Comparison of ENCODE assay signal across 25 cellular contexts in the genomic region with DNA sequence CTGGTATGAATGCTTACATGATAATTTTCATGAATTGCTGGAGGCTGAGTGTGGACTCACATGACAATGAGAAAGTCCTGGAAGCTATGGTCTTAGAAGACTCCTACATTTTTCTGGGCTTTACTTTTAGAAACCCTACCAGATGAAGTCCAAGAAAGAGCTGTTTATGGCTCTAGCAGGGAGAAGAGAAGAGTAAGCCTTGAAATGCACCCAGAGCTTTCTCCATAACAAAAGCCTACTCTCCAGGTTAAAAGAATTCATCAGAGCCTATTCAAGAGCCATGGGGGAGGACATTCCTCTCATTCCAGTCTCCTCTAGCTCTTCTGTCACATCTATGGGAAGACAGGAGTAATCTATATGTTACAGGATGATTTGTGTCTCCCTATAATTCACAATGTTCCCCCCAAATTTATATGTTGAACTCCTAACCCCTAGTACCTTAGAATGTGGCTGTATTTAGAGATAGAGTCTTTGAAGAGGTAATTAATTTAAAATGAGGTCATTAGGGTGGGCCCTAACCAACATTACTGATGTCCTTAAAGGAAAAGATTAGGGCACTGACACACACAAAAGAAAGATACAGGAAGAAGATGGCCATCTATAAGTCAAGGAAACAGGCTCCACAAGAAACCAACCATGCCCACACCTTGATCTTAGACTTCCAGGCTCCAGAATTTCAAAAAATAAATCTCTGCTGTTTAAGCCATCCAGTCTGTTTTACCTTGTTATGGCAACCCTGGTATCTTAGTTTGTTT.
"Had no signal": no experiment of that assay in that cellular context is flagged by ENCODE, and none has a peak within 500 bp of the region (broad histone marks: within the 10 kb centered on the region; RNA-seq: fewer than 3 reads in every experiment).

No MANE protein-coding gene starts in this region.

- H3K4me3 ChIP-seq: colonic mucosa, dorsolateral prefrontal cortex, esophagus squamous epithelium, gastrocnemius medialis, thoracic aorta had no signal

- H3K27me3 Mint-ChIP-seq: activated naive CD8-positive, alpha-beta T cell treated with anti-CD3 and anti-CD28 coated beads, Interleukin-2, amount 10 ng/mL, durations not matched to agents 7 days and 5 days; type B pancreatic cell had no signal

- DNase-seq: activated CD4-positive, alpha-beta T cell treated with anti-CD3 and anti-CD28 coated beads for 1 hour; activated CD8-positive, alpha-beta memory T cell treated with anti-CD3 and anti-CD28 coated beads for 24 hours; activated CD8-positive, alpha-beta memory T cell treated with anti-CD3 and anti-CD28 coated beads, Interleukin-2, amount 50 U/mL, for 4 hours; activated naive CD4-positive, alpha-beta T cell treated with anti-CD3 and anti-CD28 coated beads for 36 hours; activated naive CD8-positive, alpha-beta T cell treated with anti-CD3 and anti-CD28 coated beads, Interleukin-2, amount 10 ng/mL, durations not matched to agents 7 days and 5 days; activated T-cell treated with anti-CD3 and anti-CD28 coated beads, Interleukin-2, amount 50 U/mL, for 48 hours; amniotic stem cell; colonic mucosa; dorsolateral prefrontal cortex; esophagus squamous epithelium; gastrocnemius medialis; hippocampal formation; left cardiac atrium; nucleus accumbens; right cardiac atrium; stimulated activated CD4-positive, alpha-beta T cell treated with anti-CD3 and anti-CD28 coated beads, Interleukin-4, amount 100 ng/mL, for 24 hours; stimulated activated naive CD4-positive, alpha-beta T cell treated with Interleukin-2 at 50 U/mL for 16 hours; WERI-Rb-1 had no signal

- H2AFZ ChIP-seq: parathyroid adenoma had no signal

- H3K36me3 Mint-ChIP-seq: activated naive CD8-positive, alpha-beta T cell treated with anti-CD3 and anti-CD28 coated beads, Interleukin-2, amount 10 ng/mL, durations not matched to agents 7 days and 5 days; type B pancreatic cell had no signal

- FAIRE-seq: bronchial epithelial cell, islet of Langerhans, TTC549 had no signal

- H3K27me3 ChIP-seq: colonic mucosa, dorsolateral prefrontal cortex, esophagus squamous epithelium, gastrocnemius medialis had no signal

- H3K4me1 ChIP-seq: colonic mucosa, esophagus squamous epithelium, gastrocnemius medialis, parathyroid adenoma had no signal

- H3K9ac ChIP-seq: parathyroid adenoma had no signal

- H3K27ac ChIP-seq: colonic mucosa, dorsolateral prefrontal cortex, esophagus squamous epithelium, gastrocnemius medialis, parathyroid adenoma, thoracic aorta, WERI-Rb-1 had no signal

- H3K9me3 Mint-ChIP-seq: nephron, type B pancreatic cell had no signal

- H3K9me3 ChIP-seq: colonic mucosa, gastrocnemius medialis, thoracic aorta had no signal

- H3K4me1 Mint-ChIP-seq: activated naive CD8-positive, alpha-beta T cell treated with anti-CD3 and anti-CD28 coated beads, Interleukin-2, amount 10 ng/mL, durations not matched to agents 7 days and 5 days; nephron had no signal

- H3K27ac Mint-ChIP-seq: activated naive CD4-positive, alpha-beta T cell treated with anti-CD3 and anti-CD28 coated beads for 36 hours; activated naive CD8-positive, alpha-beta T cell treated with anti-CD3 and anti-CD28 coated beads, Interleukin-2, amount 10 ng/mL, durations not matched to agents 7 days and 5 days; nephron; type B pancreatic cell had no signal

- H3K36me3 ChIP-seq: colonic mucosa, esophagus squamous epithelium, gastrocnemius medialis, thoracic aorta, WERI-Rb-1 had no signal

- H3K4me3 Mint-ChIP-seq: activated naive CD4-positive, alpha-beta T cell treated with anti-CD3 and anti-CD28 coated beads for 36 hours; activated naive CD8-positive, alpha-beta T cell treated with anti-CD3 and anti-CD28 coated beads, Interleukin-2, amount 10 ng/mL, durations not matched to agents 7 days and 5 days; nephron; type B pancreatic cell had no signal
